Comparison of ENCODE assay signal across 30 cellular contexts in the genomic region with DNA sequence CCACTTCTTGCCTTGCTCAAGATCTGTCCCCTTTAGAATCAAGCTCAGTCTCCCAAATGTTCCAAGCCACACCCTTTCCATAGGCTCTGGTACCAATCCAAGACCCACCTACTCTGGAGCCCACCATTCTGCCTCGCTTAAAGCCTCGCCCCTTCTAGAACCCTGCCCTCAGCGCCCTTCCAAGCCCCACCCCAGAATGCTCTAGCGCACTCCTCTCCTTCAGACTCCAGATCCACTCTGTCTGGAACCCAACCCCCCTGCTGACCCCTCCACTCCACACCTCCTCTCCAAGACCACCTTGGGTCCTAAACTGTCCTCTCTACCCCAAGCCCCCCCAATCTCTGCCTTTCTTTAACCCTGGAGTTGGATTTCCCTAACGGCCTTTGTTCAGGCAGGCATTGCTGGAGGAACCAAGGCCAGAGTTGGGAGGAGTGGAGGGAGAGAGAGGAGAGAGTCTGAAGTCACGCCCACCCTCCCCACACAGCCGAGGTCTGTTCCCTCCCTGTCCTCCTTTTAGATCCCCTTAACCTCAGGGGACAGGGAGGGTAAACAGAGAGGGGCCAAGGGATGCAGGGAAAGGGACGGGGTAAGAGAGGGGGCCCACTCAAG. TPM values are rescaled to one million over a fixed set of nuclear protein-coding genes. Genes with fewer than 3 reads are reported as not detected.
DNase-seq lines count a peak whose midpoint lies in the region; ATAC-seq, FAIRE-seq and TF ChIP-seq lines count a peak whose summit lies in the region.
"Had no signal": no experiment of that assay in that cellular context is flagged by ENCODE, and none has a peak within 500 bp of the region (broad histone marks: within the 10 kb centered on the region; RNA-seq: fewer than 3 reads in every experiment).

No MANE protein-coding gene starts in this region.

- H3K27me3 ChIP-seq in HCT116 (ENCODE audit: insufficient read depth, low read length) (no peaks in the 10 kb centered on the region), mesendoderm (ENCODE audit: insufficient read depth, low read length, poor library complexity) (no peaks in the 10 kb centered on the region)
- H3K27me3 ChIP-seq: colonic mucosa, right atrium auricular region, spleen had no signal

- no peaks in the 10 kb centered on the region for H4K20me1 ChIP-seq in HCT116 (ENCODE audit: insufficient read depth)

- H3K9me2 ChIP-seq in HCT116 (ENCODE audit: insufficient read depth) = no peaks in the 10 kb centered on the region
- H3K9me2 ChIP-seq: SK-N-SH had no signal

- TF ChIP-seq CTCF in CD14-positive monocyte (IDR thresholded peaks at IDR 0.05) (no peak), HCT116 (IDR thresholded peaks at IDR 0.05 in 2 of 3, conservative IDR thresholded peaks at IDR 0.05 in 1 of 3; ENCODE audit: borderline replicate concordance in 1 of 3, insufficient read depth in 1 of 3, low read depth in 2 of 3, low read length in 2 of 3) (no peak), kidney (IDR thresholded peaks at IDR 0.05; ENCODE audit: borderline replicate concordance, extremely low read depth, insufficient read depth) (no peak)

- TF ChIP-seq POLR2A in HCT116 (IDR thresholded peaks at IDR 0.05; ENCODE audit: borderline replicate concordance, extremely low read depth, insufficient read depth, insufficient read length) = no peak

- H3K4me3 ChIP-seq in HCT116 (replicated peaks in 1 of 2; ENCODE audit: low read depth in 1 of 2, low read length in 2 of 2) (no peak overlapping the region), mesendoderm (ENCODE audit: low read length) (no peak overlapping the region), kidney (ENCODE audit: low read length in 2 of 2) (no peak overlapping the region)
- H3K4me3 ChIP-seq: colonic mucosa, left ventricle myocardium inferior, right atrium auricular region had no signal

- TF ChIP-seq RAD21 in HCT116 (IDR thresholded peaks at IDR 0.05; ENCODE audit: low read depth) = no peak

- H3K4me1 ChIP-seq in HCT116 (ENCODE audit: control insufficient read depth in 1 of 2, insufficient read depth in 2 of 2, low read length in 2 of 2) = peaks cover 18 to 42% of the 10 kb centered on the region in 2 experiments
- H3K4me1 ChIP-seq in mesendoderm (ENCODE audit: control insufficient read depth, low read depth, low read length) = no peaks in the 10 kb centered on the region
- H3K4me1 ChIP-seq in kidney (ENCODE audit: control insufficient read depth in 1 of 2, insufficient read depth in 1 of 2, low read depth in 1 of 2, low read length in 2 of 2) = peaks cover 0 to 5% of the 10 kb centered on the region in 2 donors
- H3K4me1 ChIP-seq: colonic mucosa had no signal

- H3K4me2 ChIP-seq in HCT116 (ENCODE audit: low read length) (peak overlapping the region; percentile 25; the same call in 1 of the 2 replicates), mesendoderm (ENCODE audit: low read length) (no peak overlapping the region)

- DNase-seq in CD14-positive monocyte (ENCODE audit: low spot score) = no peak
- DNase-seq in HCT116 (ENCODE audit: low read depth, low spot score) = no peak
- DNase-seq in activated T-helper 1 cell treated with anti-CD3 and anti-CD28 coated beads, Interleukin-12 subunit alpha, Interleukin-12 subunit beta, Interleukin-2, Interleukin-4 antibody, amounts not matched to agents 30 ng/mL and 10 ng/mL and 1 ng/mL, durations not matched to agents 14 hours and 24 hours and 36 hours (ENCODE audit: low spot score) = no peak
- DNase-seq in mesendoderm = no peak
- no peak for DNase-seq in kidney
- no peak for DNase-seq in NCI-H2227 treated with DMSO at 0.1 percent for 48 hours (lab: John Stamatoyannopoulos, UW)
- DNase-seq in HPDE6-E6E7 (ENCODE audit: extremely low spot score) = no peak
- DNase-seq: activated CD4-positive, alpha-beta T cell treated with anti-CD3 and anti-CD28 coated beads for 36 hours; activated effector memory CD4-positive, alpha-beta T cell treated with Interleukin-2 at 50 U/mL for 16 hours; activated T-cell treated with anti-CD3 and anti-CD28 coated beads for 4 hours; aorta; C1 segment of cervical spinal cord; Caco-2; colonic mucosa; DMS79; effector CD8-positive, alpha-beta T cell; left ventricle myocardium inferior; NCI-H2107; NCI-H446; NCI-H748 treated with DMSO at 0.1 percent for 48 hours; SK-N-SH; spleen; stimulated activated CD4-positive, alpha-beta T cell treated with anti-CD3 and anti-CD28 coated beads, Interleukin-2, amount 100 ng/mL, for 24 hours; stimulated activated naive CD8-positive, alpha-beta T cell treated with anti-CD3 and anti-CD28 coated beads, Interleukin-15, amount 100 ng/mL, for 72 hours; T-helper 17 cell had no signal

- no peak overlapping the region for H4K5ac ChIP-seq in mesendoderm (ENCODE audit: low read length)

- H3K27ac ChIP-seq in HCT116 (ENCODE audit: low read depth, low read length) (peak overlapping the region; percentile 64), mesendoderm (ENCODE audit: low read depth, low read length) (no peak overlapping the region), kidney (ENCODE audit: low read depth in 2 of 2, low read length in 2 of 2) (no peak overlapping the region)
- H3K27ac ChIP-seq: left ventricle myocardium inferior had no signal

- H3K36me3 ChIP-seq in HCT116 (ENCODE audit: control insufficient read depth in 1 of 2, insufficient read depth in 2 of 2, low read length in 2 of 2) = no peaks in the 10 kb centered on the region; a peak in 1 of 4 replicates
- H3K36me3 ChIP-seq in mesendoderm (ENCODE audit: control insufficient read depth, insufficient read depth, low read length) = no peaks in the 10 kb centered on the region
- no peaks in the 10 kb centered on the region for H3K36me3 ChIP-seq in kidney (ENCODE audit: control insufficient read depth in 1 of 2, insufficient read depth in 2 of 2, low read length in 2 of 2)
- H3K36me3 ChIP-seq: colonic mucosa, right atrium auricular region had no signal

- peaks cover 52% of the 10 kb centered on the region for H3K4me1 Mint-ChIP-seq in CD14-positive monocyte
- H3K4me1 Mint-ChIP-seq in activated T-helper 1 cell treated with anti-CD3 and anti-CD28 coated beads, Interleukin-12 subunit alpha, Interleukin-12 subunit beta, Interleukin-2, Interleukin-4 antibody, amounts not matched to agents 30 ng/mL and 10 ng/mL and 1 ng/mL, durations not matched to agents 14 hours and 24 hours and 36 hours (ENCODE audit: low read depth) = peaks cover 26% of the 10 kb centered on the region

- no peak overlapping the region for H4K8ac ChIP-seq in mesendoderm (ENCODE audit: low read depth, low read length)

- H2AFZ ChIP-seq in HCT116 (ENCODE audit: low read depth, low read length, poor library complexity, severe bottlenecking) = no peak overlapping the region

- no peak overlapping the region for H3K23ac ChIP-seq in mesendoderm (ENCODE audit: low read length)

- H2BK5ac ChIP-seq in mesendoderm (ENCODE audit: low read length) = no peak overlapping the region

- H3K79me2 ChIP-seq in HCT116 (ENCODE audit: insufficient read depth, low read length) = peaks cover 20% of the 10 kb centered on the region
- no peaks in the 10 kb centered on the region for H3K79me2 ChIP-seq in mesendoderm (ENCODE audit: control insufficient read depth, insufficient read depth, low read length)

- no CpG with 5 or more reads among the region's 8 CpGs for WGBS in mesendoderm (ENCODE audit: extremely low coverage, insufficient coverage, low lambda C conversion rate)

- no peaks in the 10 kb centered on the region for H3K79me1 ChIP-seq in mesendoderm (ENCODE audit: low read length)

- peak overlapping the region in 4 of 7 donors; percentile 24 to 70 (median 44) for H3K27ac Mint-ChIP-seq in CD14-positive monocyte
- H3K27ac Mint-ChIP-seq in activated T-helper 1 cell treated with anti-CD3 and anti-CD28 coated beads, Interleukin-12 subunit alpha, Interleukin-12 subunit beta, Interleukin-2, Interleukin-4 antibody, amounts not matched to agents 30 ng/mL and 10 ng/mL and 1 ng/mL, durations not matched to agents 14 hours and 24 hours and 36 hours = no peak overlapping the region
- H3K27ac Mint-ChIP-seq: activated naive CD8-positive, alpha-beta T cell; T-helper 17 cell had no signal

- H3K9me3 ChIP-seq in HCT116 (ENCODE audit: control insufficient read depth in 1 of 2, insufficient read depth in 1 of 2, low read depth in 1 of 2, low read length in 2 of 2) (no peaks in the 10 kb centered on the region), kidney (ENCODE audit: control insufficient read depth in 1 of 2, low read length in 2 of 2) (no peaks in the 10 kb centered on the region)
- H3K9me3 ChIP-seq: Caco-2, colonic mucosa, left ventricle myocardium inferior, right atrium auricular region, SK-N-SH, spleen had no signal

- H2BK15ac ChIP-seq in mesendoderm (replicated peaks; ENCODE audit: low read depth) = no peak overlapping the region

- H2BK120ac ChIP-seq in mesendoderm (ENCODE audit: low read depth, low read length) = no peak overlapping the region

- CTCF ChIA-PET in HCT116 (lab: Charles Lee) = no interaction called here

- peak overlapping the region; percentile 49 for H3K56ac ChIP-seq in mesendoderm (ENCODE audit: low read length)

- H3K36me3 Mint-ChIP-seq in CD14-positive monocyte = peaks cover 2 to 3% of the 10 kb centered on the region in 2 donors
- peaks cover 2% of the 10 kb centered on the region for H3K36me3 Mint-ChIP-seq in activated T-helper 1 cell treated with anti-CD3 and anti-CD28 coated beads, Interleukin-12 subunit alpha, Interleukin-12 subunit beta, Interleukin-2, Interleukin-4 antibody, amounts not matched to agents 30 ng/mL and 10 ng/mL and 1 ng/mL, durations not matched to agents 14 hours and 24 hours and 36 hours (ENCODE audit: low read depth)
- H3K36me3 Mint-ChIP-seq: activated naive CD8-positive, alpha-beta T cell; IgD-negative memory B cell had no signal

- intact Hi-C loops in CD14-positive monocyte (cut with micrococcal nuclease) (no loop called here), HCT116 (cut with micrococcal nuclease) (no loop called here), kidney (cut with DNase I) (no loop called here)
- intact Hi-C loops in activated T-helper 1 cell treated with anti-CD3 and anti-CD28 coated beads, Interleukin-12 subunit alpha, Interleukin-12 subunit beta, Interleukin-2, Interleukin-4 antibody, amounts not matched to agents 30 ng/mL and 10 ng/mL and 1 ng/mL, durations not matched to agents 14 hours and 24 hours and 36 hours (cut with micrococcal nuclease) = no loop called here

- FAIRE-seq in kidney (lab: Jason Lieb, UNC) = no peak
- FAIRE-seq: islet of Langerhans had no signal

- POLR2A ChIA-PET in HCT116 (lab: Charles Lee) = no interaction called here

- H3K18ac ChIP-seq in mesendoderm (ENCODE audit: low read length) = no peak overlapping the region

- no peak overlapping the region for H3K4ac ChIP-seq in mesendoderm (ENCODE audit: low read depth, low read length)

- RAD21 ChIA-PET in HCT116 (lab: Charles Lee; ENCODE audit: low non-redundant PET in 1 of 2, low total read pairs in 2 of 2, uncharacterized antibody in 2 of 2, unreplicated experiment in 2 of 2) = no interaction called here

- H3K4me3 Mint-ChIP-seq in CD14-positive monocyte = no peak overlapping the region
- H3K4me3 Mint-ChIP-seq in activated T-helper 1 cell treated with anti-CD3 and anti-CD28 coated beads, Interleukin-12 subunit alpha, Interleukin-12 subunit beta, Interleukin-2, Interleukin-4 antibody, amounts not matched to agents 30 ng/mL and 10 ng/mL and 1 ng/mL, durations not matched to agents 14 hours and 24 hours and 36 hours = peak overlapping the region; percentile 5
- H3K4me3 Mint-ChIP-seq: T-helper 17 cell had no signal

- BruUV-seq in HCT116 (replicated peaks; lab: Mats Ljungman, UMichigan) = no TSS peak

- no peak overlapping the region for H2AK5ac ChIP-seq in mesendoderm (ENCODE audit: low read length)

- H3K9ac ChIP-seq in HCT116 (ENCODE audit: low read length) (no peak overlapping the region), mesendoderm (ENCODE audit: low read length) (no peak overlapping the region), kidney (ENCODE audit: low read length in 2 of 2) (no peak overlapping the region)
- H3K9ac ChIP-seq: SK-N-SH had no signal

- H3K9me3 Mint-ChIP-seq in CD14-positive monocyte = peaks cover 0 to 19% (median 6%) of the 10 kb centered on the region in 7 donors
- no peaks in the 10 kb centered on the region for H3K9me3 Mint-ChIP-seq in activated T-helper 1 cell treated with anti-CD3 and anti-CD28 coated beads, Interleukin-12 subunit alpha, Interleukin-12 subunit beta, Interleukin-2, Interleukin-4 antibody, amounts not matched to agents 30 ng/mL and 10 ng/mL and 1 ng/mL, durations not matched to agents 14 hours and 24 hours and 36 hours
- H3K9me3 Mint-ChIP-seq: IgD-negative memory B cell; stimulated activated naive CD8-positive, alpha-beta T cell treated with anti-CD3 and anti-CD28 coated beads, Interleukin-15, amount 100 ng/mL, for 72 hours had no signal

- ATAC-seq in HCT116 = no peak
- ATAC-seq: activated CD4-positive, alpha-beta T cell treated with anti-CD3 and anti-CD28 coated beads for 36 hours; stimulated activated naive CD8-positive, alpha-beta T cell treated with anti-CD3 and anti-CD28 coated beads, Interleukin-15, amount 100 ng/mL, for 72 hours; T-helper 17 cell had no signal

- peaks cover 0 to 10% (median 0%) of the 10 kb centered on the region in 3 donors for H3K27me3 Mint-ChIP-seq in CD14-positive monocyte (ENCODE audit: low read depth in 3 of 3)
- H3K27me3 Mint-ChIP-seq in activated T-helper 1 cell treated with anti-CD3 and anti-CD28 coated beads, Interleukin-12 subunit alpha, Interleukin-12 subunit beta, Interleukin-2, Interleukin-4 antibody, amounts not matched to agents 30 ng/mL and 10 ng/mL and 1 ng/mL, durations not matched to agents 14 hours and 24 hours and 36 hours (ENCODE audit: insufficient read depth) = no peaks in the 10 kb centered on the region
- H3K27me3 Mint-ChIP-seq: activated CD4-positive, alpha-beta T cell treated with anti-CD3 and anti-CD28 coated beads for 36 hours; activated naive CD8-positive, alpha-beta T cell; IgD-negative memory B cell; stimulated activated naive CD8-positive, alpha-beta T cell treated with anti-CD3 and anti-CD28 coated beads, Interleukin-15, amount 100 ng/mL, for 72 hours; T-helper 17 cell had no signal

RNA-seq across cellular contexts. Expression of gene PRICKLE3, which starts 2.4 kb away (rescaled TPM):
- polyA plus RNA-seq in CD14-positive monocyte (1 to 10 TPM; 4.4 to 5.4 TPM), kidney (ENCODE audit: insufficient read depth, low read depth, low replicate concordance) (3.4 TPM)
- total RNA-seq in HCT116 (2021; ENCODE audit: unreplicated experiment) (27.8 TPM), kidney (11.6 TPM)
- polyA plus RNA-seq in HCT116 (2012) = 23.1 and 24.8 TPM in 2 replicates
- total RNA-seq in activated T-helper 1 cell treated with anti-CD3 and anti-CD28 coated beads, Interleukin-12 subunit alpha, Interleukin-12 subunit beta, Interleukin-2, Interleukin-4 antibody, amounts not matched to agents 30 ng/mL and 10 ng/mL and 1 ng/mL, durations not matched to agents 14 hours and 24 hours and 36 hours = 19.5 and 20.4 TPM in 2 replicates
- polyA plus RNA-seq in mesendoderm (2013, experiment 1 of 2) = 4.0 TPM
- polyA plus RNA-seq in mesendoderm (2013, experiment 2 of 2) = 4.2 TPM

RNA-seq across cellular contexts. Expression of gene SYP, which starts 11.4 kb away (rescaled TPM):
- polyA plus RNA-seq in CD14-positive monocyte (under 1 TPM; 0.27 to 0.68 TPM), kidney (ENCODE audit: insufficient read depth, low read depth, low replicate concordance) (7.2 TPM)
- total RNA-seq in HCT116 (2021; ENCODE audit: unreplicated experiment) (1.2 TPM), kidney (4.0 TPM)
- polyA plus RNA-seq in HCT116 (2012) = 0.99 and 1.1 TPM in 2 replicates
- total RNA-seq in activated T-helper 1 cell treated with anti-CD3 and anti-CD28 coated beads, Interleukin-12 subunit alpha, Interleukin-12 subunit beta, Interleukin-2, Interleukin-4 antibody, amounts not matched to agents 30 ng/mL and 10 ng/mL and 1 ng/mL, durations not matched to agents 14 hours and 24 hours and 36 hours = 2.9 and 3.3 TPM in 2 replicates
- polyA plus RNA-seq in mesendoderm (2013, experiment 1 of 2) = 1.2 TPM
- 0.94 TPM for polyA plus RNA-seq in mesendoderm (2013, experiment 2 of 2)

RNA-seq across cellular contexts. Expression of gene PLP2, which starts 16.9 kb away (rescaled TPM):
- polyA plus RNA-seq in CD14-positive monocyte (100 to 1,000 TPM; 280 to 374 TPM), kidney (ENCODE audit: insufficient read depth, low read depth, low replicate concordance) (58.6 TPM)
- total RNA-seq in HCT116 (2021; ENCODE audit: unreplicated experiment) (207 TPM), kidney (139 TPM)
- polyA plus RNA-seq in HCT116 (2012) = 358 and 400 TPM in 2 replicates
- total RNA-seq in activated T-helper 1 cell treated with anti-CD3 and anti-CD28 coated beads, Interleukin-12 subunit alpha, Interleukin-12 subunit beta, Interleukin-2, Interleukin-4 antibody, amounts not matched to agents 30 ng/mL and 10 ng/mL and 1 ng/mL, durations not matched to agents 14 hours and 24 hours and 36 hours = 72.9 and 73.2 TPM in 2 replicates
- 8.1 TPM for polyA plus RNA-seq in mesendoderm (2013, experiment 1 of 2)
- 8.2 TPM for polyA plus RNA-seq in mesendoderm (2013, experiment 2 of 2)

RNA-seq across cellular contexts. Expression of gene MAGIX, which starts 26.0 kb away (rescaled TPM):
- polyA plus RNA-seq in CD14-positive monocyte (1 to 10 TPM; 1.1 to 2.0 TPM), kidney (ENCODE audit: insufficient read depth, low read depth, low replicate concordance) (34.0 TPM)
- total RNA-seq in HCT116 (2021; ENCODE audit: unreplicated experiment) (2.6 TPM), kidney (11.6 TPM)
- 0.62 and 1.1 TPM in 2 replicates for polyA plus RNA-seq in HCT116 (2012)
- total RNA-seq in activated T-helper 1 cell treated with anti-CD3 and anti-CD28 coated beads, Interleukin-12 subunit alpha, Interleukin-12 subunit beta, Interleukin-2, Interleukin-4 antibody, amounts not matched to agents 30 ng/mL and 10 ng/mL and 1 ng/mL, durations not matched to agents 14 hours and 24 hours and 36 hours = 1.4 and 2.8 TPM in 2 replicates
- 0.29 TPM for polyA plus RNA-seq in mesendoderm (2013, experiment 1 of 2)
- polyA plus RNA-seq in mesendoderm (2013, experiment 2 of 2) = 0.38 TPM

RNA-seq across cellular contexts. Expression of gene CACNA1F, which starts 44.6 kb away (rescaled TPM):
- polyA plus RNA-seq in CD14-positive monocyte (not detected), kidney (ENCODE audit: insufficient read depth, low read depth, low replicate concordance) (0.15 TPM)
- total RNA-seq in HCT116 (2021; ENCODE audit: unreplicated experiment) (not detected), kidney (0.25 TPM)
- polyA plus RNA-seq in HCT116 (2012) = not detected in 2 replicates
- total RNA-seq in activated T-helper 1 cell treated with anti-CD3 and anti-CD28 coated beads, Interleukin-12 subunit alpha, Interleukin-12 subunit beta, Interleukin-2, Interleukin-4 antibody, amounts not matched to agents 30 ng/mL and 10 ng/mL and 1 ng/mL, durations not matched to agents 14 hours and 24 hours and 36 hours = 0.05 and 0.13 TPM in 2 replicates
- polyA plus RNA-seq in mesendoderm (2013, experiment 1 of 2) = 0.15 TPM
- 0.08 TPM for polyA plus RNA-seq in mesendoderm (2013, experiment 2 of 2)
- total RNA-seq: myocyte had no signal
- polyA plus RNA-seq: IgD-negative memory B cell, SK-N-SH had no signal
